ENCODE assay signal across 16 cellular contexts in genomic region chr2:175903384-175903936, GRCh38.
"Had no signal": no experiment of that assay in that cellular context is flagged by ENCODE, and none has a peak within 500 bp of the region (broad histone marks: within the 10 kb centered on the region; RNA-seq: fewer than 3 reads in every experiment).

No MANE protein-coding gene starts in this region.

- H3K27ac ChIP-seq: esophagus muscularis mucosa, left ventricle myocardium inferior, neutrophil, parathyroid adenoma, stomach, uterus had no signal

- FAIRE-seq: TTC549 had no signal

- H3K9ac ChIP-seq: parathyroid adenoma had no signal

- H3K79me2 ChIP-seq: parathyroid adenoma had no signal

- H3K4me1 ChIP-seq: parathyroid adenoma, stomach, uterus had no signal

- ATAC-seq: naive thymus-derived CD8-positive, alpha-beta T cell had no signal

- H3K9me3 ChIP-seq: esophagus muscularis mucosa, left ventricle myocardium inferior, neutrophil, stomach, uterus had no signal

- H2AFZ ChIP-seq: parathyroid adenoma had no signal

- DNase-seq: activated CD4-positive, alpha-beta T cell treated with anti-CD3 and anti-CD28 coated beads, Interleukin-2, amount 10 ng/mL, durations not matched to agents 24 days and 14 days; activated CD4-positive, CD25-positive, alpha-beta regulatory T cell; activated naive CD4-positive, alpha-beta T cell; activated naive CD8-positive, alpha-beta T cell treated with anti-CD3 and anti-CD28 coated beads, Interleukin-2, amount 10 ng/mL, durations not matched to agents 7 days and 5 days; hippocampal formation; left ventricle myocardium inferior; naive thymus-derived CD8-positive, alpha-beta T cell; stimulated activated CD4-positive, alpha-beta T cell treated with anti-CD3 and anti-CD28 coated beads, Interleukin-12 subunit alpha, Interleukin-12 subunit beta, amount 100 ng/mL, for 4 hours; stimulated activated CD4-positive, alpha-beta T cell treated with anti-CD3 and anti-CD28 coated beads, Interleukin-2, amount 100 ng/mL, for 24 hours; stomach; uterus had no signal

- H3K4me3 ChIP-seq: coronary artery, esophagus muscularis mucosa, left ventricle myocardium inferior, stomach, uterus had no signal

- H3K36me3 ChIP-seq: esophagus muscularis mucosa, left ventricle myocardium inferior, neutrophil, stomach, uterus had no signal

- H3K27me3 ChIP-seq: esophagus muscularis mucosa, stomach, uterus had no signal
